ENCODE assay signal across 21 cellular contexts in the genomic region with DNA sequence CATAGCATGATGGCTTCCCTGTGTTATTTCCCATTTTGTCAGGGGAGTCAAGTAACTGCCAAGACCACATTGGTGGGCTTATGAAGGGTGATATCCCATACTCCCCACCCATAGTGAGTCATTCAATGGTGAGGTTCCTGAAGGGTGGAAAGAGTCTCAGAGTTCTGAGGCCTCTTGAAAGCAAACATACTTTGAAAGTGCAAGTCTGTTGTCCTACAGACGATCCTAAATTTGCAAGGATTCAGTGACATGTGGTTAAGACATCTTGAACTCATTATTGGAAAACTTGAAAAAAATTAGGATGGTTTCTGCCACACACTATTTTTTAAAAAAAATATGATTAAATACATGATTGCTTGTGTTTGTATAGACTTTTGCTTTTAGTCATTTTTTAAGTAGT.
DNase-seq lines count a peak whose midpoint lies in the region; ATAC-seq and TF ChIP-seq lines count a peak whose summit lies in the region.
"Had no signal": no experiment of that assay in that cellular context is flagged by ENCODE, and none has a peak within 500 bp of the region (broad histone marks: within the 10 kb centered on the region; RNA-seq: fewer than 3 reads in every experiment).

No MANE protein-coding gene starts in this region.

- no peaks in the 10 kb centered on the region for H3K4me1 ChIP-seq in adipocyte (ENCODE audit: control insufficient read depth, insufficient read depth, low read length)
- H3K4me1 ChIP-seq: A549; BLaER1 treated with 17β-estradiol and CSF1 and Interleukin-3, amounts not matched to agents 10 nM and 100 nM had no signal

- no peak overlapping the region for H3K4me3 ChIP-seq in adipocyte (ENCODE audit: low read length)
- H3K4me3 ChIP-seq in fibroblast of mammary gland (ENCODE audit: control insufficient read depth, low read depth, low read length) = no peak overlapping the region
- H3K4me3 ChIP-seq: A549; BLaER1 treated with 17β-estradiol and CSF1 and Interleukin-3, amounts not matched to agents 10 nM and 100 nM; GM23338 had no signal

- H3K9ac ChIP-seq in adipocyte (ENCODE audit: low read length) = no peak overlapping the region
- H3K9ac ChIP-seq: BLaER1 treated with 17β-estradiol and CSF1 and Interleukin-3, amounts not matched to agents 10 nM and 100 nM; KMS-11 had no signal

- no peak for TF ChIP-seq CTCF in fibroblast of mammary gland (conservative IDR thresholded peaks at IDR 0.05; ENCODE audit: control insufficient read depth, insufficient read depth, low read depth, low read length)

- no peaks in the 10 kb centered on the region for H3K36me3 ChIP-seq in adipocyte (ENCODE audit: control insufficient read depth, insufficient read depth, low read length, severe bottlenecking)
- H3K36me3 ChIP-seq: BLaER1 treated with 17β-estradiol and CSF1 and Interleukin-3, amounts not matched to agents 10 nM and 100 nM had no signal

- ATAC-seq in HG03025 (IDR thresholded peaks at IDR 0.05; ENCODE audit: low FRiP score, unreplicated experiment) = no peak
- ATAC-seq in GM21447 (IDR thresholded peaks at IDR 0.05; ENCODE audit: unreplicated experiment) = no peak
- ATAC-seq: A549; CD8-positive, alpha-beta T cell; GM23338; HCT116 had no signal

- H3K9me3 ChIP-seq in adipocyte (ENCODE audit: control insufficient read depth, low read length) = no peaks in the 10 kb centered on the region
- H3K9me3 ChIP-seq: A549; BLaER1 treated with 17β-estradiol and CSF1 and Interleukin-3, amounts not matched to agents 10 nM and 100 nM had no signal

- no peaks in the 10 kb centered on the region for H3K27me3 ChIP-seq in adipocyte (replicated peaks; ENCODE audit: control insufficient read depth, insufficient read depth, low read length)
- H3K27me3 ChIP-seq: BLaER1 treated with 17β-estradiol and CSF1 and Interleukin-3, amounts not matched to agents 10 nM and 100 nM had no signal

- DNase-seq in GM03348 (ENCODE audit: low spot score) (peak; percentile 16), adipocyte (ENCODE audit: low read depth) (peak; percentile 69), fibroblast of mammary gland (ENCODE audit: low read depth) (peak; percentile 45), stromal cell of bone marrow (ENCODE audit: low read depth) (peak; percentile 21), erythroblast (lab: John Stamatoyannopoulos, UW) (no peak)
- DNase-seq: CD8-positive, alpha-beta T cell; DMS79; MV-4-11; NCI-H1417; NCI-H187; NCI-H2227 treated with DMSO at 0.1 percent for 48 hours; NCI-H510A treated with DMSO at 0.1 percent for 48 hours; NCI-H774; Right ventricle myocardium superior had no signal

- TF ChIP-seq POLR2A in erythroblast (IDR thresholded peaks at IDR 0.05; ENCODE audit: low read length) = no peak

Comparison
In these comparisons a context has a peak if more than half of its experiments do, and no peak if none do; other contexts are left out.
1. DNase-seq: peak in GM03348 (single experiment), adipocyte (single experiment), fibroblast of mammary gland (single experiment) and stromal cell of bone marrow (single experiment); none in erythroblast (0 of 2).